ENCODE assay signal across 27 cellular contexts in genomic region chr14:50348933-50349332, GRCh38.
"Had no signal": no experiment of that assay in that cellular context is flagged by ENCODE, and none has a peak within 500 bp of the region (broad histone marks: within the 10 kb centered on the region; RNA-seq: fewer than 3 reads in every experiment).

No MANE protein-coding gene starts in this region.

- H3K36me3 ChIP-seq: colonic mucosa, gastrocnemius medialis, left lung, neutrophil, thyroid gland had no signal

- H3K27me3 ChIP-seq: colonic mucosa, gastrocnemius medialis, left lung, neutrophil, thyroid gland had no signal

- H3K27ac ChIP-seq: colonic mucosa, gastrocnemius medialis, left lung, neutrophil, parathyroid adenoma had no signal

- H3K79me2 ChIP-seq: parathyroid adenoma had no signal

- H3K27me3 Mint-ChIP-seq: central memory CD8-positive, alpha-beta T cell; naive B cell; natural killer cell treated with Interleukin-12 subunit alpha and Interleukin-12 subunit beta and Interleukin-15 and Interleukin-18, amount 100 ng/mL, for 72 hours had no signal

- H2AFZ ChIP-seq: parathyroid adenoma had no signal

- DNase-seq: colonic mucosa; effector memory CD4-positive, alpha-beta T cell; foreskin fibroblast; gastrocnemius medialis; head of caudate nucleus; left cardiac atrium; left lung; mesenchymal stem cell; mucosa of descending colon; naive B cell; right cardiac atrium; stimulated activated CD4-positive, alpha-beta T cell treated with anti-CD3 and anti-CD28 coated beads, Interleukin-15, amount 100 ng/mL, for 24 hours; stimulated activated CD4-positive, alpha-beta T cell treated with anti-CD3 and anti-CD28 coated beads, Interleukin-2, amount 100 ng/mL, for 48 hours; stimulated activated naive CD4-positive, alpha-beta T cell; stimulated activated naive CD8-positive, alpha-beta T cell treated with anti-CD3 and anti-CD28 coated beads, Interleukin-15, amount 100 ng/mL, for 72 hours; thyroid gland; trophoblast cell had no signal

- H3K36me3 Mint-ChIP-seq: mesothelial cell of epicardium; naive B cell; natural killer cell treated with Interleukin-12 subunit alpha and Interleukin-12 subunit beta and Interleukin-15 and Interleukin-18, amount 100 ng/mL, for 72 hours had no signal

- H3K27ac Mint-ChIP-seq: dendritic cell treated with granulocyte-macrophage colony-stimulating factor and Interleukin-4, amounts not matched to agents 40 ng/mL and 50 ng/mL, for 4 days; mesothelial cell of epicardium; natural killer cell treated with Interleukin-12 subunit alpha and Interleukin-12 subunit beta and Interleukin-15 and Interleukin-18, amount 100 ng/mL, for 72 hours; progenitor cell of endocrine pancreas; stimulated activated naive CD8-positive, alpha-beta T cell treated with anti-CD3 and anti-CD28 coated beads, Interleukin-15, amount 100 ng/mL, for 72 hours had no signal

- H3K9me3 Mint-ChIP-seq: central memory CD8-positive, alpha-beta T cell; dendritic cell treated with granulocyte-macrophage colony-stimulating factor and Interleukin-4, amounts not matched to agents 40 ng/mL and 50 ng/mL, for 4 days; mesothelial cell of epicardium; naive B cell; natural killer cell treated with Interleukin-12 subunit alpha and Interleukin-12 subunit beta and Interleukin-15 and Interleukin-18, amount 100 ng/mL, for 72 hours; neural crest cell; stimulated activated naive CD8-positive, alpha-beta T cell treated with anti-CD3 and anti-CD28 coated beads, Interleukin-15, amount 100 ng/mL, for 72 hours had no signal

- H3K9ac ChIP-seq: parathyroid adenoma had no signal

- H3K4me3 ChIP-seq: colonic mucosa, gastrocnemius medialis, left lung, mucosa of descending colon, skin epidermis, thyroid gland had no signal

- FAIRE-seq: islet of Langerhans had no signal

- H3K9me3 ChIP-seq: colonic mucosa, gastrocnemius medialis, left lung, mucosa of descending colon, neutrophil, thyroid gland had no signal

- H3K4me3 Mint-ChIP-seq: central memory CD8-positive, alpha-beta T cell; dendritic cell treated with granulocyte-macrophage colony-stimulating factor and Interleukin-4, amounts not matched to agents 40 ng/mL and 50 ng/mL, for 4 days; mesothelial cell of epicardium; naive B cell; natural killer cell treated with Interleukin-12 subunit alpha and Interleukin-12 subunit beta and Interleukin-15 and Interleukin-18, amount 100 ng/mL, for 72 hours; neural crest cell; stimulated activated naive CD8-positive, alpha-beta T cell treated with anti-CD3 and anti-CD28 coated beads, Interleukin-15, amount 100 ng/mL, for 72 hours had no signal

- H3K4me1 Mint-ChIP-seq: central memory CD8-positive, alpha-beta T cell had no signal

- H3K4me1 ChIP-seq: colonic mucosa had no signal
